Comparison of ENCODE assay signal across 29 cellular contexts in genomic region chr5:134582941-134583340, GRCh38. TPM values are rescaled to one million over a fixed set of nuclear protein-coding genes. Genes with fewer than 3 reads are reported as not detected.
DNase-seq lines count a peak whose midpoint lies in the region; ATAC-seq, FAIRE-seq and TF ChIP-seq lines count a peak whose summit lies in the region.
"Had no signal": no experiment of that assay in that cellular context is flagged by ENCODE, and none has a peak within 500 bp of the region (broad histone marks: within the 10 kb centered on the region; RNA-seq: fewer than 3 reads in every experiment).

No MANE protein-coding gene starts in this region.

- BruUV-seq in Calu3 (replicated peaks; lab: Mats Ljungman, UMichigan): no TSS peak

- ATAC-seq in stimulated activated naive CD8-positive, alpha-beta T cell treated with anti-CD3 and anti-CD28 coated beads, Interleukin-15, amount 100 ng/mL, for 72 hours: no peak
- ATAC-seq in stimulated activated naive CD8-positive, alpha-beta T cell treated with anti-CD3 and anti-CD28 coated beads, Interleukin-15, Interleukin-2, amounts not matched to agents 100 U/mL and 50 U/mL, for 24 hours: no peak
- ATAC-seq in T-helper 17 cell: no peak
- ATAC-seq in upper lobe of right lung: no peak
- no peak for ATAC-seq in HG03378 (IDR thresholded peaks at IDR 0.05; ENCODE audit: unreplicated experiment)
- ATAC-seq: A549, HepG2, K562 had no signal

- no peak for TF ChIP-seq CTCF in upper lobe of right lung (IDR thresholded peaks at IDR 0.05)
- no peak for TF ChIP-seq CTCF in Calu3 (IDR thresholded peaks at IDR 0.05; ENCODE audit: unreplicated experiment)

- H3K4me1 ChIP-seq in upper lobe of right lung: peaks cover 17% of the 10 kb centered on the region

- H3K27ac Mint-ChIP-seq in stimulated activated naive CD8-positive, alpha-beta T cell treated with anti-CD3 and anti-CD28 coated beads, Interleukin-15, amount 100 ng/mL, for 72 hours: peak overlapping the region; percentile 13 to 60
- H3K27ac Mint-ChIP-seq in T-helper 17 cell (peak overlapping the region; percentile 29), Calu3 (ENCODE audit: unreplicated experiment) (no peak overlapping the region)

- no peaks in the 10 kb centered on the region for H3K9me3 Mint-ChIP-seq in stimulated activated naive CD8-positive, alpha-beta T cell treated with anti-CD3 and anti-CD28 coated beads, Interleukin-15, amount 100 ng/mL, for 72 hours
- no peaks in the 10 kb centered on the region for H3K9me3 Mint-ChIP-seq in Calu3 (ENCODE audit: low read depth, unreplicated experiment)
- H3K9me3 Mint-ChIP-seq: H9 had no signal

- H3K36me3 Mint-ChIP-seq in T-helper 17 cell (ENCODE audit: low read depth) (peaks cover 2% of the 10 kb centered on the region), Calu3 (ENCODE audit: insufficient read depth, unreplicated experiment) (peaks cover 46% of the 10 kb centered on the region)

- H3K4me3 ChIP-seq in upper lobe of right lung: no peak overlapping the region
- H3K4me3 ChIP-seq: A549, K562, SK-N-MC had no signal

- peaks cover 11% of the 10 kb centered on the region for H3K4me1 Mint-ChIP-seq in stimulated activated naive CD8-positive, alpha-beta T cell treated with anti-CD3 and anti-CD28 coated beads, Interleukin-15, amount 100 ng/mL, for 72 hours
- H3K4me1 Mint-ChIP-seq in T-helper 17 cell (peaks cover 24% of the 10 kb centered on the region), Calu3 (ENCODE audit: low read depth, unreplicated experiment) (peaks cover 10% of the 10 kb centered on the region)

- no peak overlapping the region for H3K4me3 Mint-ChIP-seq in stimulated activated naive CD8-positive, alpha-beta T cell treated with anti-CD3 and anti-CD28 coated beads, Interleukin-15, amount 100 ng/mL, for 72 hours
- H3K4me3 Mint-ChIP-seq in T-helper 17 cell (no peak overlapping the region), Calu3 (ENCODE audit: low read depth, unreplicated experiment) (no peak overlapping the region)
- H3K4me3 Mint-ChIP-seq: H9 had no signal

- H3K36me3 ChIP-seq in upper lobe of right lung: peaks cover 29% of the 10 kb centered on the region

- no peak for FAIRE-seq in RCC 7860 (lab: Jason Lieb, UNC)
- FAIRE-seq: A549, GM12892, HepG2, K562 had no signal

- DNase-seq in stimulated activated naive CD8-positive, alpha-beta T cell treated with anti-CD3 and anti-CD28 coated beads, Interleukin-15, amount 100 ng/mL, for 72 hours: no peak
- DNase-seq in stimulated activated naive CD8-positive, alpha-beta T cell treated with anti-CD3 and anti-CD28 coated beads, Interleukin-15, Interleukin-2, amounts not matched to agents 100 U/mL and 50 U/mL, for 24 hours: no peak
- DNase-seq in T-helper 17 cell (no peak), mesenteric fat pad (ENCODE audit: low spot score) (peak; percentile 62), upper lobe of right lung (peak; percentile 41), Calu3 (no peak), RCC 7860 (ENCODE audit: low spot score) (no peak)
- DNase-seq: AML-193, C1 segment of cervical spinal cord, DMS153, DND-41, Kasumi-1, NCI-H1092 treated with DMSO at 0.1 percent for 48 hours, NCI-H1436, NCI-H187, NCI-H2081 treated with DMSO at 0.1 percent for 48 hours, NCI-H2171, NCI-H226, NCI-H510A, NCI-H69, SIG-M5, SW 1271 had no signal

- H3K27me3 Mint-ChIP-seq in stimulated activated naive CD8-positive, alpha-beta T cell treated with anti-CD3 and anti-CD28 coated beads, Interleukin-15, amount 100 ng/mL, for 72 hours: no peaks in the 10 kb centered on the region
- no peaks in the 10 kb centered on the region for H3K27me3 Mint-ChIP-seq in T-helper 17 cell
- no peaks in the 10 kb centered on the region for H3K27me3 Mint-ChIP-seq in Calu3 (ENCODE audit: unreplicated experiment)

- no peaks in the 10 kb centered on the region for H3K9me3 ChIP-seq in T-helper 17 cell (ENCODE audit: control insufficient read depth, low read length, poor library complexity, severe bottlenecking)
- no peaks in the 10 kb centered on the region for H3K9me3 ChIP-seq in upper lobe of right lung
- H3K9me3 ChIP-seq: A549 had no signal

- intact Hi-C loops in upper lobe of right lung (cut with DNase I): loop anchor here (10.0 kb wide), 1 partner anchor 398 kb away; no protein-coding TSS in a partner anchor
- intact Hi-C loops in Calu3 (cut with micrococcal nuclease; ENCODE audit: unreplicated experiment): no loop called here

- no peaks in the 10 kb centered on the region for H3K27me3 ChIP-seq in upper lobe of right lung

- no peak overlapping the region for H3K27ac ChIP-seq in upper lobe of right lung
- H3K27ac ChIP-seq: A549, SK-N-MC had no signal

- CTCF ChIA-PET in Calu3 (lab: Charles Lee): no interaction called here

RNA-seq across cellular contexts. Expression of gene SAR1B, which starts 49.7 kb away (rescaled TPM):
- 10 to 100 TPM; 33.7 to 47.5 TPM for total RNA-seq in T-helper 17 cell
- 87.6 TPM for total RNA-seq in mesenteric fat pad
- total RNA-seq in upper lobe of right lung: 75.9 TPM
- 86.9 and 95.4 TPM in 2 replicates for total RNA-seq in Calu3 (2022)

RNA-seq across cellular contexts. Expression of gene JADE2, which starts 57.5 kb away (rescaled TPM):
- 100 to 1,000 TPM; 129 to 138 TPM for total RNA-seq in T-helper 17 cell
- 31.6 TPM for total RNA-seq in mesenteric fat pad
- 86.7 TPM for total RNA-seq in upper lobe of right lung
- 93.4 and 128 TPM in 2 replicates for total RNA-seq in Calu3 (2022)

Comparison
In these comparisons a context has a peak if more than half of its experiments do, and no peak if none do; other contexts are left out.
1. DNase-seq: peak in mesenteric fat pad (single experiment) and upper lobe of right lung (single experiment); none in stimulated activated naive CD8-positive, alpha-beta T cell treated with anti-CD3 and anti-CD28 coated beads, Interleukin-15, amount 100 ng/mL, for 72 hours (0 of 2), stimulated activated naive CD8-positive, alpha-beta T cell treated with anti-CD3 and anti-CD28 coated beads, Interleukin-15, Interleukin-2, amounts not matched to agents 100 U/mL and 50 U/mL, for 24 hours (single experiment), T-helper 17 cell (0 of 3), Calu3 (single experiment) and RCC 7860 (single experiment).